30 cellular contexts compared by ENCODE assay signal in the genomic region with DNA sequence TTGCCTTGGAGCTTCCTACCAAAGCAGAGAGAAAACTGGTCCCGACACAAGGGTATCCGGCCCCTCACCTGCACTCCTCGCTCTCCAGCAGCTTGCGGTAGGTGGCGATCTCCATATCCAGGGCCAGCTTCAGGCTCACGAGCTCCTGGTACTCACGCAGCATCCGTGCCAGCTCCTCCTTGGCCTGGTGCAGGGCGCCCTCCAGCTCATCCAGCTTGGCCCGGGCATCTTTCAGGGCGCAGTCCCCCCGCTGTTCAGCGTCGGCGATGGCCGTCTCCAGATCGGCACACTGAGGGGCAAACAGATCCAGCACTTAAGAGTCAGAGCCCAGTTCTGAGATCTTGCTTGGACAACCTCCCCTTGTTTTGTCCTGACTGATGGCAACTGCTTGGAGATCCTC. TPM values are rescaled to one million over a fixed set of nuclear protein-coding genes. Genes with fewer than 3 reads are reported as not detected.
DNase-seq lines count a peak whose midpoint lies in the region; ATAC-seq and TF ChIP-seq lines count a peak whose summit lies in the region.
"Had no signal": no experiment of that assay in that cellular context is flagged by ENCODE, and none has a peak within 500 bp of the region (broad histone marks: within the 10 kb centered on the region; RNA-seq: fewer than 3 reads in every experiment).

No MANE protein-coding gene starts in this region.

- H3K9me3 ChIP-seq in endodermal cell (ENCODE audit: control insufficient read depth, low read length) (peaks cover 6% of the 10 kb centered on the region), tibial artery (no peaks in the 10 kb centered on the region)
- H3K9me3 ChIP-seq: Peyer's patch, vagina had no signal

- H3K27ac ChIP-seq in endodermal cell (ENCODE audit: low read depth, low read length) (no peak overlapping the region), tibial artery (no peak overlapping the region)
- H3K27ac ChIP-seq: cardiac muscle cell, hepatocyte, Peyer's patch, vagina had no signal

- TF ChIP-seq CTCF in endodermal cell (conservative IDR thresholded peaks at IDR 0.05) (peak; percentile 51), tibial artery (IDR thresholded peaks at IDR 0.05) (no peak)

- intact Hi-C loops in tibial artery (cut with DNase I; ENCODE audit: low total_unique reads), result loop anchor here (10.0 kb wide), 2 partner anchors 203 to 443 kb away; partner anchors contain the start of gene KRT84

- H3K27me3 ChIP-seq in endodermal cell (ENCODE audit: control insufficient read depth, insufficient read depth, low read length, poor library complexity, severe bottlenecking) (no peaks in the 10 kb centered on the region), tibial artery (peaks cover 0 to 34% of the 10 kb centered on the region in 2 donors)
- H3K27me3 ChIP-seq: Peyer's patch, vagina had no signal

- H3K4me1 ChIP-seq in endodermal cell (ENCODE audit: control insufficient read depth, insufficient read depth, low read length) (no peaks in the 10 kb centered on the region), tibial artery (no peaks in the 10 kb centered on the region)
- H3K4me1 ChIP-seq: Peyer's patch, vagina had no signal

- H3K36me3 Mint-ChIP-seq in activated T-cell treated with anti-CD3 and anti-CD28 coated beads, Interleukin-2, amount 50 U/mL, for 72 hours (ENCODE audit: insufficient read depth in 2 of 2), result no peaks in the 10 kb centered on the region
- H3K36me3 Mint-ChIP-seq in endodermal cell (ENCODE audit: low read depth), result no peaks in the 10 kb centered on the region
- H3K36me3 Mint-ChIP-seq: activated CD4-positive, alpha-beta memory T cell treated with anti-CD3 and anti-CD28 coated beads for 36 hours had no signal

- ATAC-seq in activated T-cell treated with anti-CD3 and anti-CD28 coated beads, Interleukin-2, amount 50 U/mL, for 72 hours (replicated peaks in 1 of 2), result no peak
- ATAC-seq: right cardiac atrium had no signal

- no peak for DNase-seq in activated T-cell treated with anti-CD3 and anti-CD28 coated beads, Interleukin-2, amount 50 U/mL, for 72 hours
- DNase-seq in activated T-cell treated with anti-CD3 and anti-CD28 coated beads, Interleukin-2, amount 50 U/mL, for 1 hour, result no peak
- DNase-seq in endodermal cell (peak; percentile 73), tibial artery (peak; percentile 3 to 40), OCI-M2 (lab: John Stamatoyannopoulos, UW; ENCODE audit: unreplicated experiment) (no peak), NCI-H774 (lab: John Stamatoyannopoulos, UW) (no peak)
- DNase-seq: activated CD4-positive, alpha-beta memory T cell treated with anti-CD3 and anti-CD28 coated beads for 36 hours; activated naive CD4-positive, alpha-beta T cell treated with anti-CD3 and anti-CD28 coated beads for 36 hours; amygdala; erythroblast; foreskin melanocyte; mammary epithelial cell; NCI-H1105; NCI-H2081 treated with DMSO at 0.1 percent for 48 hours; NCI-H446 treated with DMSO at 0.1 percent for 48 hours; NK-92 treated with Interleukin-12 subunit alpha and Interleukin-12 subunit beta, amount 100 ng/mL, for 24 hours; Peyer's patch; right cardiac atrium; stimulated activated CD4-positive, alpha-beta T cell treated with anti-CD3 and anti-CD28 coated beads, Interleukin-15, amount 100 ng/mL, for 24 hours; substantia nigra; T-helper 2 cell had no signal

- no peaks in the 10 kb centered on the region for H3K27me3 Mint-ChIP-seq in activated T-cell treated with anti-CD3 and anti-CD28 coated beads, Interleukin-2, amount 50 U/mL, for 72 hours (ENCODE audit: low read depth)
- H3K27me3 Mint-ChIP-seq in endodermal cell (ENCODE audit: insufficient read depth), result peaks cover 33% of the 10 kb centered on the region
- H3K27me3 Mint-ChIP-seq: activated CD4-positive, alpha-beta memory T cell treated with anti-CD3 and anti-CD28 coated beads for 36 hours had no signal

- no peak overlapping the region for H3K9ac ChIP-seq in endodermal cell (ENCODE audit: extremely low read depth, low read length, poor library complexity, severe bottlenecking)

- no peaks in the 10 kb centered on the region for H3K36me3 ChIP-seq in endodermal cell (ENCODE audit: control insufficient read depth, insufficient read depth, low read length)
- no peaks in the 10 kb centered on the region for H3K36me3 ChIP-seq in tibial artery
- H3K36me3 ChIP-seq: cardiac muscle cell, Peyer's patch, vagina had no signal

- H3K9me3 Mint-ChIP-seq in activated T-cell treated with anti-CD3 and anti-CD28 coated beads, Interleukin-2, amount 50 U/mL, for 72 hours, result no peaks in the 10 kb centered on the region
- H3K9me3 Mint-ChIP-seq in endodermal cell, result peaks cover 22% of the 10 kb centered on the region
- H3K9me3 Mint-ChIP-seq: activated CD4-positive, alpha-beta memory T cell treated with anti-CD3 and anti-CD28 coated beads for 36 hours; activated naive CD4-positive, alpha-beta T cell treated with anti-CD3 and anti-CD28 coated beads for 36 hours had no signal

- H3K27ac Mint-ChIP-seq in activated T-cell treated with anti-CD3 and anti-CD28 coated beads, Interleukin-2, amount 50 U/mL, for 72 hours, result peak overlapping the region; percentile 11
- no peak overlapping the region for H3K27ac Mint-ChIP-seq in endodermal cell
- H3K27ac Mint-ChIP-seq: activated CD4-positive, alpha-beta memory T cell treated with anti-CD3 and anti-CD28 coated beads for 36 hours; activated naive CD4-positive, alpha-beta T cell treated with anti-CD3 and anti-CD28 coated beads for 36 hours had no signal

- H3K4me3 ChIP-seq in endodermal cell (ENCODE audit: low read length) (no peak overlapping the region), tibial artery (no peak overlapping the region)
- H3K4me3 ChIP-seq: cardiac muscle cell, hepatocyte, Peyer's patch, vagina had no signal

- H3K4me3 Mint-ChIP-seq in activated T-cell treated with anti-CD3 and anti-CD28 coated beads, Interleukin-2, amount 50 U/mL, for 72 hours, result no peak overlapping the region
- no peak overlapping the region for H3K4me3 Mint-ChIP-seq in endodermal cell
- H3K4me3 Mint-ChIP-seq: activated CD4-positive, alpha-beta memory T cell treated with anti-CD3 and anti-CD28 coated beads for 36 hours; activated naive CD4-positive, alpha-beta T cell treated with anti-CD3 and anti-CD28 coated beads for 36 hours had no signal

- peaks cover 34% of the 10 kb centered on the region for H3K4me1 Mint-ChIP-seq in activated T-cell treated with anti-CD3 and anti-CD28 coated beads, Interleukin-2, amount 50 U/mL, for 72 hours (ENCODE audit: low read depth)
- no peaks in the 10 kb centered on the region for H3K4me1 Mint-ChIP-seq in endodermal cell

- WGBS in endodermal cell (ENCODE audit: insufficient coverage in 1 of 2, insufficient read length in 1 of 2), 2 experiments, result 89 to 90% methylated on average over 15 to 17 of the region's 17 CpGs

RNA-seq across cellular contexts. Expression of gene KRT72, which starts 13.7 kb away (rescaled TPM):
- 1 to 10 TPM in 1 of 2 donors, under 1 TPM in 1; 0.31 to 2.3 TPM for total RNA-seq in activated T-cell treated with anti-CD3 and anti-CD28 coated beads, Interleukin-2, amount 50 U/mL, for 72 hours
- not detected for total RNA-seq in endodermal cell
- polyA plus RNA-seq in endodermal cell (2013, experiment 1 of 2), result not detected
- not detected for polyA plus RNA-seq in endodermal cell (2013, experiment 2 of 2)
- total RNA-seq: A673, cardiac muscle cell, hepatocyte, mammary epithelial cell, myocyte, osteocyte, right cardiac atrium, SK-MEL-5, vagina had no signal
- polyA plus RNA-seq: BJ, cardiac muscle cell, hepatocyte, keratinocyte, mammary epithelial cell, right cardiac atrium had no signal

RNA-seq across cellular contexts. Expression of gene KRT74, which starts 13.9 kb away (rescaled TPM):
- total RNA-seq in activated T-cell treated with anti-CD3 and anti-CD28 coated beads, Interleukin-2, amount 50 U/mL, for 72 hours, result under 1 TPM in 1 of 2 donors, not detected in 1; 0.12 TPM
- not detected for total RNA-seq in endodermal cell
- not detected for polyA plus RNA-seq in endodermal cell (2013, experiment 1 of 2)
- polyA plus RNA-seq in endodermal cell (2013, experiment 2 of 2), result not detected
- total RNA-seq: A673; activated CD4-positive, alpha-beta memory T cell treated with anti-CD3 and anti-CD28 coated beads for 36 hours; activated naive CD4-positive, alpha-beta T cell treated with anti-CD3 and anti-CD28 coated beads for 36 hours; cardiac muscle cell; hepatocyte; mammary epithelial cell; myocyte; osteocyte; Peyer's patch; SK-MEL-5; vagina had no signal
- polyA plus RNA-seq: BJ, cardiac muscle cell, hepatocyte had no signal

RNA-seq across cellular contexts. Expression of gene KRT73, which starts 30.8 kb away (rescaled TPM):
- 1 to 10 TPM in 1 of 2 donors, under 1 TPM in 1; 0.36 to 1.3 TPM for total RNA-seq in activated T-cell treated with anti-CD3 and anti-CD28 coated beads, Interleukin-2, amount 50 U/mL, for 72 hours
- not detected for total RNA-seq in endodermal cell
- polyA plus RNA-seq in endodermal cell (2013, experiment 1 of 2), result not detected
- polyA plus RNA-seq in endodermal cell (2013, experiment 2 of 2), result not detected
- total RNA-seq: A673, cardiac muscle cell, hepatocyte, mammary epithelial cell, myocyte, osteocyte, right cardiac atrium, SK-MEL-5, vagina had no signal
- polyA plus RNA-seq: BJ, cardiac muscle cell, hepatocyte, mammary epithelial cell, right cardiac atrium had no signal

RNA-seq across cellular contexts. Expression of gene KRT71, which starts 34.6 kb away (rescaled TPM):
- total RNA-seq in activated T-cell treated with anti-CD3 and anti-CD28 coated beads, Interleukin-2, amount 50 U/mL, for 72 hours, result not detected
- not detected for total RNA-seq in endodermal cell
- not detected for polyA plus RNA-seq in endodermal cell (2013, experiment 1 of 2)
- polyA plus RNA-seq in endodermal cell (2013, experiment 2 of 2), result not detected
- total RNA-seq: A673; activated CD4-positive, alpha-beta memory T cell treated with anti-CD3 and anti-CD28 coated beads for 36 hours; activated naive CD4-positive, alpha-beta T cell treated with anti-CD3 and anti-CD28 coated beads for 36 hours; cardiac muscle cell; hepatocyte; mammary epithelial cell; myocyte; osteocyte; Peyer's patch; right cardiac atrium; SK-MEL-5; vagina had no signal
- polyA plus RNA-seq: BJ, cardiac muscle cell, hepatocyte, keratinocyte, mammary epithelial cell, right cardiac atrium had no signal

Comparison
In these comparisons a context has a peak if more than half of its experiments do, and no peak if none do; other contexts are left out.
1. DNase-seq: peak in endodermal cell (single experiment) and tibial artery (2 of 2); none in activated T-cell treated with anti-CD3 and anti-CD28 coated beads, Interleukin-2, amount 50 U/mL, for 72 hours (0 of 2), activated T-cell treated with anti-CD3 and anti-CD28 coated beads, Interleukin-2, amount 50 U/mL, for 1 hour (single experiment), OCI-M2 (single experiment) and NCI-H774 (single experiment).